ENCODE assay signal across 15 cellular contexts in genomic region chr6:139863356-139863755, GRCh38.
"Had no signal": no experiment of that assay in that cellular context is flagged by ENCODE, and none has a peak within 500 bp of the region (broad histone marks: within the 10 kb centered on the region; RNA-seq: fewer than 3 reads in every experiment).

No MANE protein-coding gene starts in this region.

- H3K36me3 Mint-ChIP-seq: activated naive CD8-positive, alpha-beta T cell had no signal

- H3K27me3 Mint-ChIP-seq: activated CD4-positive, alpha-beta T cell treated with anti-CD3 and anti-CD28 coated beads, Interleukin-2, amount 10 ng/mL, durations not matched to agents 7 days and 5 days had no signal

- H3K27ac Mint-ChIP-seq: activated CD4-positive, alpha-beta T cell treated with anti-CD3 and anti-CD28 coated beads, Interleukin-2, amount 10 ng/mL, durations not matched to agents 7 days and 5 days; activated naive CD8-positive, alpha-beta T cell; T-helper 1 cell treated with Interleukin-12 subunit alpha and Interleukin-12 subunit beta and Interleukin-4 antibody, amounts not matched to agents 30 μg/mL and 1 μg/mL, for 36 hours; WTC11 had no signal

- DNase-seq: activated CD4-positive, alpha-beta T cell treated with anti-CD3 and anti-CD28 coated beads, Interleukin-2, amount 10 ng/mL, durations not matched to agents 7 days and 5 days; activated CD8-positive, alpha-beta memory T cell treated with anti-CD3 and anti-CD28 coated beads for 24 hours; activated effector memory CD4-positive, alpha-beta T cell treated with Interleukin-2 at 50 U/mL for 16 hours; activated T-cell treated with anti-CD3 and anti-CD28 coated beads for 4 hours; colonic mucosa; effector CD8-positive, alpha-beta T cell; heart left ventricle; mesendoderm; ovary; stimulated activated CD4-positive, alpha-beta T cell treated with anti-CD3 and anti-CD28 coated beads, Interleukin-12 subunit alpha, Interleukin-12 subunit beta, amount 100 ng/mL, for 4 hours; stimulated activated naive CD8-positive, alpha-beta T cell treated with anti-CD3 and anti-CD28 coated beads, Interleukin-15, Interleukin-2, amounts not matched to agents 100 U/mL and 50 U/mL, for 24 hours; upper lobe of left lung had no signal

- H3K4me1 Mint-ChIP-seq: activated CD4-positive, alpha-beta T cell treated with anti-CD3 and anti-CD28 coated beads, Interleukin-2, amount 10 ng/mL, durations not matched to agents 7 days and 5 days had no signal

- H3K4me3 Mint-ChIP-seq: activated CD4-positive, alpha-beta T cell treated with anti-CD3 and anti-CD28 coated beads, Interleukin-2, amount 10 ng/mL, durations not matched to agents 7 days and 5 days; activated naive CD8-positive, alpha-beta T cell; T-helper 1 cell treated with Interleukin-12 subunit alpha and Interleukin-12 subunit beta and Interleukin-4 antibody, amounts not matched to agents 30 μg/mL and 1 μg/mL, for 36 hours; WTC11 had no signal
